ENCODE assay signal across 15 cellular contexts in the genomic region with DNA sequence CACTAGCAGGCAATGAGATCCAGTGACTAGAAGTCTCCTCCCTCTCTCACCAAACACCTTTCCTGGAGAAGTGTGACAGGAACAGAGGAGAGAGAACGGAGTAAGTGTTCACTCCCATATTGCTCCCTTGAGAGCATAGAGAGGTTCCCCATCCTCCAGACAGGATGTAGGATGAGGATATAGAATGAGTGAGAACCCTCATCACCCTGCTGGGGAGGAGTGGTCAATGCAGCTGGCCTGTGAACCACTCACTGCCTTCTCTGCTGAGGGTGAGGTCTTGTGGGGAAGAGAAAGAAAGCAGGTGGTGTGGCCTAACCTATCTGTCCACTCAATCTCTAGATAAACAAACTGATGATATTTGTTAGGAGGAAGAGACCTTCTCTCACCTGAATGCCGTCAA.
DNase-seq lines count a peak whose midpoint lies in the region; TF ChIP-seq lines count a peak whose summit lies in the region.
"Had no signal": no experiment of that assay in that cellular context is flagged by ENCODE, and none has a peak within 500 bp of the region (broad histone marks: within the 10 kb centered on the region; RNA-seq: fewer than 3 reads in every experiment).

No MANE protein-coding gene starts in this region.

- H2AFZ ChIP-seq in neural cell (ENCODE audit: low read depth, low read length): no peak overlapping the region

- peak; percentile 10 for TF ChIP-seq CTCF in GM12873 (IDR thresholded peaks at IDR 0.05; ENCODE audit: insufficient read depth, low read depth, low read length, missing control alignments)
- no peak for TF ChIP-seq CTCF in neural cell (IDR thresholded peaks at IDR 0.05; ENCODE audit: poor library complexity, severe bottlenecking)
- no peak for TF ChIP-seq CTCF in transverse colon (IDR thresholded peaks at IDR 0.05)

- H3K4me1 Mint-ChIP-seq in immature natural killer cell: no peaks in the 10 kb centered on the region
- H3K4me1 Mint-ChIP-seq: activated B cell treated with CpG ODN at 0.5 μM for 24 hours; activated T-helper 17 cell treated with anti-CD3 and anti-CD28 coated beads, Interleukin-2, amount 50 U/mL, for 72 hours; naive thymus-derived CD8-positive, alpha-beta T cell; T-cell had no signal

- H3K9me2 ChIP-seq in neural cell (ENCODE audit: insufficient read depth, low read length): no peaks in the 10 kb centered on the region

- H3K27me3 Mint-ChIP-seq in immature natural killer cell (ENCODE audit: low read depth in 3 of 3): no peaks in the 10 kb centered on the region
- H3K27me3 Mint-ChIP-seq: activated B cell treated with CpG ODN at 0.5 μM for 24 hours; activated T-helper 17 cell treated with anti-CD3 and anti-CD28 coated beads, Interleukin-2, amount 50 U/mL, for 72 hours; effector memory CD8-positive, alpha-beta T cell; naive thymus-derived CD8-positive, alpha-beta T cell; T-cell had no signal

- H3K79me2 ChIP-seq in neural cell (replicated peaks; ENCODE audit: insufficient read depth, low read length): no peaks in the 10 kb centered on the region

- no peak for TF ChIP-seq RAD21 in neural cell (conservative IDR thresholded peaks at IDR 0.05)

- H3K27me3 ChIP-seq in neural cell (ENCODE audit: insufficient read depth, low read depth, low read length): no peaks in the 10 kb centered on the region
- no peaks in the 10 kb centered on the region for H3K27me3 ChIP-seq in transverse colon

- no peaks in the 10 kb centered on the region for H3K9me3 ChIP-seq in neural cell (ENCODE audit: low read length)
- no peaks in the 10 kb centered on the region for H3K9me3 ChIP-seq in transverse colon
- H3K9me3 ChIP-seq: lower lobe of right lung had no signal

- in situ Hi-C loops in transverse colon (cut with MboI; ENCODE audit: low pct_ligation_motif_present in 1 of 4, low pct_unique_long_range_greater_than_20kb in 1 of 4, low sequenced_read_pairs in 3 of 4): no loop called here

- TF ChIP-seq EP300 in neural cell (conservative IDR thresholded peaks at IDR 0.05; ENCODE audit: poor library complexity, severe bottlenecking) (no peak), transverse colon (IDR thresholded peaks at IDR 0.05; ENCODE audit: low read depth) (no peak)

- H3K36me3 ChIP-seq in neural cell (ENCODE audit: insufficient read depth, low read length) (no peaks in the 10 kb centered on the region), transverse colon (no peaks in the 10 kb centered on the region)
- H3K36me3 ChIP-seq: lower lobe of right lung had no signal

- H3K4me3 ChIP-seq in neural cell (ENCODE audit: low read length) (peak overlapping the region; percentile 26), transverse colon (no peak overlapping the region)
- H3K4me3 ChIP-seq: lower lobe of right lung had no signal

- DNase-seq in NAMALWA (ENCODE audit: low spot score): peak; percentile 27
- peak; percentile 51 for DNase-seq in SK-N-DZ (ENCODE audit: low spot score)
- no peak for DNase-seq in head of caudate nucleus
- no peak for DNase-seq in transverse colon
- DNase-seq in immature natural killer cell: no peak
- DNase-seq: activated B cell treated with CpG ODN at 0.5 μM for 24 hours; activated CD8-positive, alpha-beta memory T cell treated with anti-CD3 and anti-CD28 coated beads for 24 hours; effector memory CD8-positive, alpha-beta T cell; lower lobe of right lung; MM.1S; naive thymus-derived CD8-positive, alpha-beta T cell; T-cell had no signal

- H3K9me3 Mint-ChIP-seq in immature natural killer cell: peaks cover 15 to 34% (median 24%) of the 10 kb centered on the region in 6 donors

- no peaks in the 10 kb centered on the region for H3K36me3 Mint-ChIP-seq in immature natural killer cell
- H3K36me3 Mint-ChIP-seq: naive thymus-derived CD8-positive, alpha-beta T cell; T-cell had no signal

- H3F3A ChIP-seq in neural cell (ENCODE audit: insufficient read depth, low read length, poor library complexity, severe bottlenecking): no peaks in the 10 kb centered on the region

- H3K27ac ChIP-seq in neural cell (ENCODE audit: low read length) (peak overlapping the region; percentile 87), transverse colon (no peak overlapping the region)
- H3K27ac ChIP-seq: lower lobe of right lung had no signal

- H3K4me2 ChIP-seq in neural cell (ENCODE audit: low read length): peak overlapping the region; percentile 21

- H4K20me1 ChIP-seq in neural cell (ENCODE audit: insufficient read depth): no peaks in the 10 kb centered on the region

- 59% methylated on average over 2 of the region's 2 CpGs; no CpG with 5 or more reads in 1 of the 2 donors for WGBS in transverse colon (ENCODE audit: low coverage in 1 of 2), 2 donors

- H3K4me1 ChIP-seq in transverse colon: no peaks in the 10 kb centered on the region
- H3K4me1 ChIP-seq: lower lobe of right lung had no signal

- H3K9ac ChIP-seq in neural cell (ENCODE audit: low read length): peak overlapping the region; percentile 45

- TF ChIP-seq POLR2A in transverse colon (IDR thresholded peaks at IDR 0.05): no peak

- intact Hi-C loops in head of caudate nucleus (cut with DNase I): no loop called here
- intact Hi-C loops in transverse colon (cut with DNase I; ENCODE audit: low total_unique reads): no loop called here

- H3K27ac Mint-ChIP-seq in immature natural killer cell: no peak overlapping the region
- H3K27ac Mint-ChIP-seq: activated B cell treated with CpG ODN at 0.5 μM for 24 hours; activated T-helper 17 cell treated with anti-CD3 and anti-CD28 coated beads, Interleukin-2, amount 50 U/mL, for 72 hours; effector memory CD8-positive, alpha-beta T cell; naive thymus-derived CD8-positive, alpha-beta T cell; T-cell had no signal

- H3K4me3 Mint-ChIP-seq in immature natural killer cell: no peak overlapping the region
- H3K4me3 Mint-ChIP-seq: activated B cell treated with CpG ODN at 0.5 μM for 24 hours; activated T-helper 17 cell treated with anti-CD3 and anti-CD28 coated beads, Interleukin-2, amount 50 U/mL, for 72 hours; effector memory CD8-positive, alpha-beta T cell; naive thymus-derived CD8-positive, alpha-beta T cell; T-cell had no signal

TF ChIP-seq in neural cell, 6 proteins besides CTCF, POLR2A, EP300 and RAD21:
- TF ChIP-seq EZH2 (IDR thresholded peaks at IDR 0.05; ENCODE audit: borderline replicate concordance, insufficient read depth, low read length, poor library complexity, severe bottlenecking) (no peak), TAF1 (IDR thresholded peaks at IDR 0.05; ENCODE audit: low read depth) (no peak), SMC3 (conservative IDR thresholded peaks at IDR 0.05; ENCODE audit: poor library complexity) (no peak), POLR2AphosphoS5 (IDR thresholded peaks at IDR 0.05) (no peak), MXI1 (conservative IDR thresholded peaks at IDR 0.05; ENCODE audit: poor library complexity, severe bottlenecking) (no peak)
- TF ChIP-seq, protein P1, sequence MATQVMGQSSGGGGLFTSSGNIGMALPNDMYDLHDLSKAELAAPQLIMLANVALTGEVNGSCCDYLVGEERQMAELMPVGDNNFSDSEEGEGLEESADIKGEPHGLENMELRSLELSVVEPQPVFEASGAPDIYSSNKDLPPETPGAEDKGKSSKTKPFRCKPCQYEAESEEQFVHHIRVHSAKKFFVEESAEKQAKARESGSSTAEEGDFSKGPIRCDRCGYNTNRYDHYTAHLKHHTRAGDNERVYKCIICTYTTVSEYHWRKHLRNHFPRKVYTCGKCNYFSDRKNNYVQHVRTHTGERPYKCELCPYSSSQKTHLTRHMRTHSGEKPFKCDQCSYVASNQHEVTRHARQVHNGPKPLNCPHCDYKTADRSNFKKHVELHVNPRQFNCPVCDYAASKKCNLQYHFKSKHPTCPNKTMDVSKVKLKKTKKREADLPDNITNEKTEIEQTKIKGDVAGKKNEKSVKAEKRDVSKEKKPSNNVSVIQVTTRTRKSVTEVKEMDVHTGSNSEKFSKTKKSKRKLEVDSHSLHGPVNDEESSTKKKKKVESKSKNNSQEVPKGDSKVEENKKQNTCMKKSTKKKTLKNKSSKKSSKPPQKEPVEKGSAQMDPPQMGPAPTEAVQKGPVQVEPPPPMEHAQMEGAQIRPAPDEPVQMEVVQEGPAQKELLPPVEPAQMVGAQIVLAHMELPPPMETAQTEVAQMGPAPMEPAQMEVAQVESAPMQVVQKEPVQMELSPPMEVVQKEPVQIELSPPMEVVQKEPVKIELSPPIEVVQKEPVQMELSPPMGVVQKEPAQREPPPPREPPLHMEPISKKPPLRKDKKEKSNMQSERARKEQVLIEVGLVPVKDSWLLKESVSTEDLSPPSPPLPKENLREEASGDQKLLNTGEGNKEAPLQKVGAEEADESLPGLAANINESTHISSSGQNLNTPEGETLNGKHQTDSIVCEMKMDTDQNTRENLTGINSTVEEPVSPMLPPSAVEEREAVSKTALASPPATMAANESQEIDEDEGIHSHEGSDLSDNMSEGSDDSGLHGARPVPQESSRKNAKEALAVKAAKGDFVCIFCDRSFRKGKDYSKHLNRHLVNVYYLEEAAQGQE (IDR thresholded peaks at IDR 0.05; ENCODE audit: borderline replicate concordance): no peak

Comparison
In these comparisons a context has a peak if more than half of its experiments do, and no peak if none do; other contexts are left out.
1. DNase-seq: peak in NAMALWA (single experiment) and SK-N-DZ (single experiment); none in head of caudate nucleus (0 of 42), transverse colon (single experiment) and immature natural killer cell (0 of 3).